In genomic region chr19:6800991-6801396, GRCh38 we compare ENCODE assay signal across 8 cellular contexts. TPM values are rescaled to one million over a fixed set of nuclear protein-coding genes. Genes with fewer than 3 reads are reported as not detected.
DNase-seq lines count a peak whose midpoint lies in the region; ATAC-seq and TF ChIP-seq lines count a peak whose summit lies in the region.

No MANE protein-coding gene starts in this region.

- peaks cover 5 to 83% of the 10 kb centered on the region in 2 donors for H3K4me1 ChIP-seq in left lung

- H3K36me3 Mint-ChIP-seq in CD14-positive monocyte: peaks cover 18 to 29% of the 10 kb centered on the region in 2 donors
- peaks cover 4% of the 10 kb centered on the region for H3K36me3 Mint-ChIP-seq in activated naive CD8-positive, alpha-beta T cell

- no peaks in the 10 kb centered on the region for H3K27me3 Mint-ChIP-seq in CD14-positive monocyte (ENCODE audit: low read depth in 3 of 3)
- no peaks in the 10 kb centered on the region for H3K27me3 Mint-ChIP-seq in activated naive CD8-positive, alpha-beta T cell

- peak overlapping the region; percentile 76 to 92 for H3K4me3 Mint-ChIP-seq in CD14-positive monocyte
- H3K4me3 Mint-ChIP-seq in activated naive CD8-positive, alpha-beta T cell: peak overlapping the region; percentile 99

- no peaks in the 10 kb centered on the region for H3K27me3 ChIP-seq in left lung

- TF ChIP-seq CTCF in CD14-positive monocyte (IDR thresholded peaks at IDR 0.05): no peak
- no peak for TF ChIP-seq CTCF in left lung (IDR thresholded peaks at IDR 0.05)

- peak overlapping the region; percentile 98 to 100 (median 99) for H3K27ac Mint-ChIP-seq in CD14-positive monocyte
- peak overlapping the region; percentile 99 for H3K27ac Mint-ChIP-seq in activated naive CD8-positive, alpha-beta T cell

- peaks cover 76% of the 10 kb centered on the region for H3K4me1 Mint-ChIP-seq in CD14-positive monocyte
- peaks cover 65% of the 10 kb centered on the region for H3K4me1 Mint-ChIP-seq in activated naive CD8-positive, alpha-beta T cell (ENCODE audit: low read depth)

- intact Hi-C loops in CD14-positive monocyte (cut with micrococcal nuclease) (no loop called here), left lung (cut with DNase I) (no loop called here)

- H3K4me3 ChIP-seq in left lung: peak overlapping the region; percentile 17 to 38

- H3K36me3 ChIP-seq in left lung: no peaks in the 10 kb centered on the region

- ATAC-seq in left lung (peak; percentile 55), GM18517 (IDR thresholded peaks at IDR 0.05; ENCODE audit: unreplicated experiment) (no peak), GM21576 (IDR thresholded peaks at IDR 0.05; ENCODE audit: unreplicated experiment) (no peak)

- peak overlapping the region in 1 of 2 donors; percentile 87 for H3K27ac ChIP-seq in left lung

- H3K9me3 ChIP-seq in left lung: no peaks in the 10 kb centered on the region

- H3K9me3 Mint-ChIP-seq in CD14-positive monocyte: peaks cover 0 to 2% (median 0%) of the 10 kb centered on the region in 7 donors
- H3K9me3 Mint-ChIP-seq in activated naive CD8-positive, alpha-beta T cell (ENCODE audit: low read depth): no peaks in the 10 kb centered on the region

- no peak for DNase-seq in CD14-positive monocyte (ENCODE audit: low spot score)
- peak; percentile 88 for DNase-seq in HPDE6-E6E7 (ENCODE audit: extremely low spot score)
- no peak for DNase-seq in left lung
- no peak for DNase-seq in NCI-H2107 treated with DMSO at 0.1 percent for 48 hours (lab: John Stamatoyannopoulos, UW; ENCODE audit: unreplicated experiment)
- no peak for DNase-seq in NCI-H748 (lab: John Stamatoyannopoulos, UW; ENCODE audit: unreplicated experiment)

RNA-seq across cellular contexts. Expression of gene VAV1, which starts 28.5 kb away (rescaled TPM):
- polyA plus RNA-seq in CD14-positive monocyte: 10 to 100 TPM; 21.3 to 30.2 TPM
- 10 to 100 TPM; 11.5 to 51.3 TPM for total RNA-seq in left lung

RNA-seq across cellular contexts. Expression of gene SH2D3A, which starts 33.8 kb away (rescaled TPM):
- not detected for polyA plus RNA-seq in CD14-positive monocyte
- 10 to 100 TPM; 24.2 to 27.6 TPM for total RNA-seq in left lung
